Comparison of ENCODE assay signal across 27 cellular contexts in genomic region chr2:48954311-48954710, GRCh38.
"Had no signal": no experiment of that assay in that cellular context is flagged by ENCODE, and none has a peak within 500 bp of the region (broad histone marks: within the 10 kb centered on the region; RNA-seq: fewer than 3 reads in every experiment).

No MANE protein-coding gene starts in this region.

- H3K27ac ChIP-seq: brain microvascular endothelial cell, SJCRH30, SK-N-MC had no signal

- H3K36me3 ChIP-seq: brain microvascular endothelial cell, MG63, SJCRH30 had no signal

- H3K4me1 ChIP-seq: SJCRH30 had no signal

- H3K27me3 ChIP-seq: brain microvascular endothelial cell, MG63 had no signal

- H3K4me3 ChIP-seq: MG63, SJCRH30, SK-N-MC had no signal

- ATAC-seq: activated CD8-positive, alpha-beta T cell treated with anti-CD3 and anti-CD28 coated beads for 36 hours; activated T-cell treated with anti-CD3 and anti-CD28 coated beads, Interleukin-2, amount 50 U/mL, for 72 hours; activated T-helper 17 cell treated with anti-CD3 and anti-CD28 coated beads, Interleukin-2, amount 50 U/mL, for 72 hours; Panc1 had no signal

- H3K9me3 ChIP-seq: MG63, SJCRH30 had no signal

- DNase-seq: activated CD4-positive, alpha-beta T cell treated with anti-CD3 and anti-CD28 coated beads, Interleukin-2, amount 10 ng/mL, durations not matched to agents 24 days and 14 days; activated CD4-positive, alpha-beta T cell treated with anti-CD3 and anti-CD28 coated beads, Interleukin-2, amount 50 U/mL, for 4 hours; activated CD8-positive, alpha-beta T cell treated with anti-CD3 and anti-CD28 coated beads for 36 hours; activated effector memory CD4-positive, alpha-beta T cell treated with anti-CD3 and anti-CD28 coated beads, Interleukin-2, amount 50 U/mL, for 16 hours; activated naive CD4-positive, alpha-beta T cell; activated naive CD4-positive, alpha-beta T cell treated with anti-CD3 and anti-CD28 coated beads, Interleukin-2, amount 50 U/mL, for 16 hours; activated naive CD8-positive, alpha-beta T cell treated with anti-CD3 and anti-CD28 coated beads for 36 hours; activated T-cell treated with anti-CD3 and anti-CD28 coated beads, Interleukin-2, amount 50 U/mL, for 1 hour; activated T-cell treated with anti-CD3 and anti-CD28 coated beads, Interleukin-2, amount 50 U/mL, for 72 hours; amniotic stem cell; aorta; brain microvascular endothelial cell; central memory CD4-positive, alpha-beta T cell; Kasumi-1; NCI-H1092; NCI-H146; NCI-H1930; NCI-H2081 treated with DMSO at 0.1 percent for 48 hours; NCI-H345; NCI-H524 treated with DMSO at 0.1 percent for 48 hours; SHP77; SJCRH30; T1000 had no signal
